1 cellular context compared by ENCODE assay signal in genomic region chr12:49233842-49234526, GRCh38.
TF ChIP-seq lines count a peak whose summit lies in the region.

No MANE protein-coding gene starts in this region.

TF ChIP-seq in K562, 482 proteins besides CTCF, POLR2A, EP300 and RAD21 (continued from another document and continues in another):
- TF ChIP-seq ZNF407 (IDR thresholded peaks at IDR 0.05; ENCODE audit: low read depth) (no peak), RBM34 (IDR thresholded peaks at IDR 0.05; ENCODE audit: borderline replicate concordance, insufficient read depth, low read length) (no peak), BCOR (IDR thresholded peaks at IDR 0.05) (no peak), XRCC4 (IDR thresholded peaks at IDR 0.05; ENCODE audit: extremely low read depth, insufficient read depth, insufficient read length) (no peak), GTF2A2 (tag; IDR thresholded peaks at IDR 0.05) (no peak), CHD7 (IDR thresholded peaks at IDR 0.05; ENCODE audit: low read depth, low read length) (no peak), HIVEP1 (CRISPR knock-in tag; IDR thresholded peaks at IDR 0.05) (no peak), MEIS2 (IDR thresholded peaks at IDR 0.05; ENCODE audit: partially characterized antibody) (peak; percentile 30), RREB1 (CRISPR knock-in tag; IDR thresholded peaks at IDR 0.05) (0 out of 2 replicates have a peak, but pooled peaks have one; percentile 15), ZC3H4 (CRISPR knock-in tag; IDR thresholded peaks at IDR 0.05; ENCODE audit: borderline replicate concordance) (no peak), HDGF (IDR thresholded peaks at IDR 0.05) (no peak), NFRKB (IDR thresholded peaks at IDR 0.05; ENCODE audit: low read depth) (peak; percentile 66; the same call in 1 of the 2 replicates), ZNF146 (CRISPR knock-in tag; IDR thresholded peaks at IDR 0.05; ENCODE audit: unreplicated experiment) (no peak), ADNP (tag; IDR thresholded peaks at IDR 0.05) (no peak), RCOR1 (IDR thresholded peaks at IDR 0.05; ENCODE audit: borderline replicate concordance in 1 of 2, low read depth in 2 of 2, low read length in 2 of 2) (peak in 1 of 2 experiments; percentile 41; a peak in 1 of 4 replicates), SREBF1 (IDR thresholded peaks at IDR 0.05; ENCODE audit: borderline replicate concordance, low read depth, low read length) (peak; percentile 96), U2AF1 (optimal IDR thresholded peaks at IDR 0.05; ENCODE audit: low read depth, low read length) (no peak), PHB2 (IDR thresholded peaks at IDR 0.05; ENCODE audit: low read depth) (no peak), ZNF830 (CRISPR knock-in tag; IDR thresholded peaks at IDR 0.05) (peak; percentile 8; the same call in 1 of the 2 replicates), THRAP3 (IDR thresholded peaks at IDR 0.05; ENCODE audit: borderline replicate concordance) (no peak), NCOA6 (IDR thresholded peaks at IDR 0.05) (no peak), NR4A1 (CRISPR knock-in tag; IDR thresholded peaks at IDR 0.05) (no peak), NR4A1 (tag; IDR thresholded peaks at IDR 0.05) (no peak), E2F4 (CRISPR knock-in tag; IDR thresholded peaks at IDR 0.05; ENCODE audit: low read depth) (no peak), SIN3A (IDR thresholded peaks at IDR 0.05; ENCODE audit: borderline replicate concordance in 2 of 2, control insufficient read depth in 1 of 2, low read depth in 2 of 2, low read length in 2 of 2) (no peak), MYNN (IDR thresholded peaks at IDR 0.05) (peak; percentile 8; the same call in 1 of the 2 replicates), MYNN (CRISPR knock-in tag; IDR thresholded peaks at IDR 0.05) (no peak), HMGN3 (IDR thresholded peaks at IDR 0.05; ENCODE audit: borderline replicate concordance, extremely low read depth, insufficient read length, low read depth, low read length) (no peak), XRCC5 (IDR thresholded peaks at IDR 0.05; ENCODE audit: low read depth, low read length) (no peak)
